ENCODE assay signal across 8 cellular contexts in the genomic region with DNA sequence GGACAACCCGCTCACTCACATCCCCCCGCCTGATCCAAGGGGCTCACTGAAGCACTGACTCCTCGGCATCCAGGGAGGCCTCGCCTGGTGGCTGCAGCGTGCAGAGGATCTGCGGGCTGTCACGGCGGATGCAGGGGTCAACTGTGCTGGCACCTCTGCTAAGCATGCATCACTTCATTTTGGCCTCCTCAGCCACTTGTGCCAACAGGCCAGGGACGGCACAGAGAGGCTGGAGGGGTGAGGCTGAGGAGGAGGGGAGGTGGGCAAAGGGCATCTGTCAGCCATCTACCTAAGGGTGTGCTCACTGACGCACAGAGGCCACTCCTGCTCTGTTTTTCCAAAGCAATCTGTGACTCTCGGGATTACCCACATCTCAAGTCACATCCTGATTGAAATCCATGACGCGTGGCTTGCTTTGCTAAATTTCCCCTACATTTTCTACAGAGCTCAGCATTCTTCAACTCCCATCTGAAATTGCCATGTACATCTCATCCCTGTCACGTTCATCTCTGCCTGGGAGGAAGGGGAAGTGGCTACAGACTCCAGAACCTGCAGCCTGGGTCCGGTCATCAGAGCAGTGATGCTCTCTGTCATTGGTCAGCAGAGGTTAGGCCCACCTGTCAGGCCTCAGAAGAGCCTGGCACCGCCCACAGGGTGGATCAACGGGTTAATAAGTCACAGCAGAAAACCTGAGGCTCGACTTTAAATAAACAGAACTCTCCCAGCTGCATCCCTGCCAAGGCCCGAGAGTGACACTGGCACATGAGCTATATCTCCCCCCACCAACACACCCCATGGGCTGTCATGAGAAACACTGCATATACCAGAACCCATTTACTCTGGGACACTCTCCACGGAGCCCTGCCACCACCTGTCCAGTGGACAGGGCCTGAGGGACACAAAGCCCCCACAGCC. TPM values are rescaled to one million over a fixed set of nuclear protein-coding genes. Genes with fewer than 3 reads are reported as not detected.
A peak's percentile ranks its signal among the peaks of the same experiment; 100 is the strongest.
DNase-seq lines count a peak whose midpoint lies in the region; ATAC-seq, FAIRE-seq and TF ChIP-seq lines count a peak whose summit lies in the region.

No MANE protein-coding gene starts in this region.

- H3K4me1 ChIP-seq in endodermal cell (ENCODE audit: control insufficient read depth, insufficient read depth, low read length) (peaks cover 23% of the 10 kb centered on the region), psoas muscle (peaks cover 100% of the 10 kb centered on the region)

- H3K27ac Mint-ChIP-seq in endodermal cell: peak overlapping the region; percentile 53

- 81 to 84% methylated on average over 10 to 20 of the region's 20 CpGs for WGBS in endodermal cell (ENCODE audit: insufficient coverage in 1 of 2, insufficient read length in 1 of 2), 2 experiments
- WGBS in psoas muscle, 3 donors: 29 to 49% (median 39%) methylated on average over 20 of the region's 20 CpGs

- peak; percentile 68 for ATAC-seq in GM18909 (IDR thresholded peaks at IDR 0.05; ENCODE audit: poor library complexity, unreplicated experiment)
- no peak for ATAC-seq in psoas muscle
- ATAC-seq in GM21619 (IDR thresholded peaks at IDR 0.05; ENCODE audit: unreplicated experiment): no peak

- intact Hi-C loops in psoas muscle (cut with DNase I): no loop called here

- TF ChIP-seq CTCF in HL-60 (IDR thresholded peaks at IDR 0.05; ENCODE audit: insufficient read depth, low read length) (no peak), endodermal cell (conservative IDR thresholded peaks at IDR 0.05) (no peak), psoas muscle (IDR thresholded peaks at IDR 0.05) (no peak)

- peaks cover 27% of the 10 kb centered on the region for H3K4me1 Mint-ChIP-seq in endodermal cell

- no peak overlapping the region for H3K4me3 Mint-ChIP-seq in endodermal cell

- H3K27me3 ChIP-seq in HL-60 (ENCODE audit: insufficient read depth, poor library complexity, severe bottlenecking) (no peaks in the 10 kb centered on the region), endodermal cell (ENCODE audit: control insufficient read depth, insufficient read depth, low read length, poor library complexity, severe bottlenecking) (no peaks in the 10 kb centered on the region), psoas muscle (ENCODE audit: insufficient read depth in 3 of 3, low read length in 2 of 3) (no peaks in the 10 kb centered on the region)

- H3K36me3 ChIP-seq in endodermal cell (ENCODE audit: control insufficient read depth, insufficient read depth, low read length): no peaks in the 10 kb centered on the region
- H3K36me3 ChIP-seq in psoas muscle (ENCODE audit: insufficient read depth in 1 of 2, low read depth in 1 of 2): no peaks in the 10 kb centered on the region

- H3K27me3 Mint-ChIP-seq in endodermal cell (ENCODE audit: insufficient read depth): no peaks in the 10 kb centered on the region

- no peak for FAIRE-seq in GM12892 (lab: Jason Lieb, UNC)

- H3K9ac ChIP-seq in endodermal cell (ENCODE audit: extremely low read depth, low read length, poor library complexity, severe bottlenecking): no peak overlapping the region

- DNase-seq in HL-60 (ENCODE audit: low read depth in 1 of 2, low spot score in 1 of 2) (no peak), endodermal cell (peak; percentile 82), psoas muscle (no peak), D341Med (ENCODE audit: low spot score) (no peak), NCI-H345 treated with DMSO at 0.1 percent for 48 hours (lab: John Stamatoyannopoulos, UW; ENCODE audit: unreplicated experiment) (no peak), GM12892 (ENCODE audit: insufficient read length) (no peak)

- no peaks in the 10 kb centered on the region for H3K9me3 ChIP-seq in endodermal cell (ENCODE audit: control insufficient read depth, low read length)
- no peaks in the 10 kb centered on the region for H3K9me3 ChIP-seq in psoas muscle

- no peaks in the 10 kb centered on the region for H3K9me3 Mint-ChIP-seq in endodermal cell

- no peaks in the 10 kb centered on the region for H3K36me3 Mint-ChIP-seq in endodermal cell (ENCODE audit: low read depth)

- peak overlapping the region; percentile 71; the same call in 1 of the 2 replicates for H3K27ac ChIP-seq in HL-60 (replicated peaks)
- no peak overlapping the region for H3K27ac ChIP-seq in endodermal cell (ENCODE audit: low read depth, low read length)
- peak overlapping the region; percentile 84 for H3K27ac ChIP-seq in psoas muscle

- H3K4me3 ChIP-seq in HL-60 (replicated peaks; ENCODE audit: insufficient read depth, low read length): no peak overlapping the region
- no peak overlapping the region for H3K4me3 ChIP-seq in endodermal cell (ENCODE audit: low read length)
- no peak overlapping the region for H3K4me3 ChIP-seq in psoas muscle

- no peak for TF ChIP-seq POLR2A in GM12892 (IDR thresholded peaks at IDR 0.05; ENCODE audit: low read depth, low read length)

RNA-seq across cellular contexts. Expression of a gene that starts 17.6 kb away (rescaled TPM):
- total RNA-seq in endodermal cell (10 to 100 TPM; 10.9 to 15.4 TPM), psoas muscle (10 to 100 TPM; 17.5 to 40.2 (median 24.9) TPM)
- polyA plus RNA-seq in endodermal cell (2013, experiment 1 of 2): 7.1 TPM
- polyA plus RNA-seq in endodermal cell (2013, experiment 2 of 2): 6.6 TPM
- polyA plus RNA-seq in psoas muscle: 10 to 100 TPM in 1 of 3 donors, 1 to 10 TPM in 2; 7.5 to 12.3 (median 9.2) TPM
- 5.1 TPM for polyA plus RNA-seq in GM12892 (2012; ENCODE audit: missing spikeins)

RNA-seq across cellular contexts. Expression of a gene that starts 39.1 kb away (rescaled TPM):
- total RNA-seq in endodermal cell (100 to 1,000 TPM; 277 to 336 TPM), psoas muscle (100 to 1,000 TPM in 2 of 4 donors, 10 to 100 TPM in 2; 94.4 to 137 (median 113) TPM)
- polyA plus RNA-seq in endodermal cell (2013, experiment 1 of 2): 178 TPM
- 167 TPM for polyA plus RNA-seq in endodermal cell (2013, experiment 2 of 2)
- 100 to 1,000 TPM in 2 of 3 donors, 10 to 100 TPM in 1; 92.8 to 143 (median 138) TPM for polyA plus RNA-seq in psoas muscle
- 80.5 TPM for polyA plus RNA-seq in GM12892 (2012; ENCODE audit: missing spikeins)

RNA-seq across cellular contexts. Expression of a gene that starts 53.4 kb away (rescaled TPM):
- 100 to 1,000 TPM; 108 to 115 TPM for total RNA-seq in endodermal cell
- 131 TPM for polyA plus RNA-seq in endodermal cell (2013, experiment 1 of 2)
- 120 TPM for polyA plus RNA-seq in endodermal cell (2013, experiment 2 of 2)
- 10 to 100 TPM; 38.9 to 76.5 (median 50.8) TPM for total RNA-seq in psoas muscle
- 100 to 1,000 TPM in 2 of 3 donors, 10 to 100 TPM in 1; 84.6 to 144 (median 122) TPM for polyA plus RNA-seq in psoas muscle
- polyA plus RNA-seq in GM12892 (2012; ENCODE audit: missing spikeins): 98.8 TPM
